Comparison of ENCODE assay signal across 22 cellular contexts in genomic region chr14:100504372-100505078, GRCh38.
A peak's percentile ranks its signal among the peaks of the same experiment; 100 is the strongest.
DNase-seq lines count a peak whose midpoint lies in the region; ATAC-seq, FAIRE-seq and TF ChIP-seq lines count a peak whose summit lies in the region.
"Had no signal": no experiment of that assay in that cellular context is flagged by ENCODE, and none has a peak within 500 bp of the region (broad histone marks: within the 10 kb centered on the region; RNA-seq: fewer than 3 reads in every experiment).

No MANE protein-coding gene starts in this region.

- RAD21 ChIA-PET in HCT116 (lab: Charles Lee; ENCODE audit: low non-redundant PET in 1 of 2, low total read pairs in 2 of 2, uncharacterized antibody in 2 of 2, unreplicated experiment in 2 of 2), result no interaction called here

- H3K27me3 ChIP-seq in HCT116 (ENCODE audit: insufficient read depth, low read length) (no peaks in the 10 kb centered on the region), endothelial cell of umbilical vein (ENCODE audit: control insufficient read depth in 2 of 2, insufficient read depth in 2 of 2, low read length in 2 of 2) (no peaks in the 10 kb centered on the region), right atrium auricular region (no peaks in the 10 kb centered on the region), body of pancreas (no peaks in the 10 kb centered on the region)
- H3K27me3 ChIP-seq: ovary, SJSA1 had no signal

- ATAC-seq in A549 (no peak), HCT116 (peak; percentile 74), body of pancreas (no peak)
- ATAC-seq: activated CD8-positive, alpha-beta memory T cell treated with anti-CD3 and anti-CD28 coated beads, Interleukin-2, amount 10 ng/mL, durations not matched to agents 7 days and 5 days; activated T-helper 17 cell treated with anti-CD3 and anti-CD28 coated beads, Interleukin-2, amount 50 U/mL, for 72 hours; stimulated activated naive CD8-positive, alpha-beta T cell treated with anti-CD3 and anti-CD28 coated beads, Interleukin-15, amount 100 ng/mL, for 72 hours had no signal

- dilution Hi-C loops in endothelial cell of umbilical vein (cut with MboI; ENCODE audit: extremely low pct_ligation_motif_present, low sequenced_read_pairs), result no loop called here

- DNase-seq in A549 (ENCODE audit: low read depth in 1 of 2, low spot score in 1 of 2) (peak in 1 of 2 experiments; percentile 37), HCT116 (ENCODE audit: low read depth, low spot score) (peak; percentile 12), RCC 7860 (ENCODE audit: low spot score) (peak; percentile 13), endothelial cell of umbilical vein (ENCODE audit: low read depth, low spot score) (no peak), MV-4-11 (lab: John Stamatoyannopoulos, UW) (no peak), right atrium auricular region (ENCODE audit: low spot score) (no peak), body of pancreas (no peak)
- no peak for DNase-seq in activated effector memory CD4-positive, alpha-beta T cell treated with Interleukin-2 at 50 U/mL for 16 hours
- DNase-seq: activated CD8-positive, alpha-beta memory T cell treated with anti-CD3 and anti-CD28 coated beads, Interleukin-2, amount 10 ng/mL, durations not matched to agents 7 days and 5 days; CD8-positive, alpha-beta memory T cell; effector CD8-positive, alpha-beta T cell; naive B cell; NCI-H1436 treated with DMSO at 0.1 percent for 48 hours; NCI-H446 treated with DMSO at 0.1 percent for 48 hours; ovary; stimulated activated CD4-positive, alpha-beta T cell treated with anti-CD3 and anti-CD28 coated beads, Interleukin-1b, Interleukin-23, amount 100 ng/mL, for 48 hours; stimulated activated naive CD8-positive, alpha-beta T cell treated with anti-CD3 and anti-CD28 coated beads, Interleukin-15, amount 100 ng/mL, for 72 hours; T-helper 9 cell; upper lobe of left lung had no signal

- H3K4me2 ChIP-seq in A549 (no peak overlapping the region), HCT116 (ENCODE audit: low read length) (no peak overlapping the region), endothelial cell of umbilical vein (ENCODE audit: insufficient read depth, low read length) (no peak overlapping the region)

- no peak overlapping the region for H3K4me3 ChIP-seq in A549
- H3K4me3 ChIP-seq in HCT116 (replicated peaks in 1 of 2; ENCODE audit: low read depth in 1 of 2, low read length in 2 of 2), result no peak overlapping the region
- H3K4me3 ChIP-seq in endothelial cell of umbilical vein (replicated peaks in 1 of 3; ENCODE audit: insufficient read depth in 1 of 3, low read depth in 1 of 3, low read length in 3 of 3), result no peak overlapping the region
- no peak overlapping the region for H3K4me3 ChIP-seq in right atrium auricular region
- no peak overlapping the region for H3K4me3 ChIP-seq in body of pancreas
- H3K4me3 ChIP-seq: ovary, SJSA1, upper lobe of left lung had no signal

- intact Hi-C loops in HCT116 (cut with micrococcal nuclease) (no loop called here), endothelial cell of umbilical vein (cut with micrococcal nuclease) (no loop called here), body of pancreas (cut with DNase I) (no loop called here)

- no peaks in the 10 kb centered on the region for H3K9me2 ChIP-seq in HCT116 (ENCODE audit: insufficient read depth)

- TF ChIP-seq POLR2A in A549 (IDR thresholded peaks at IDR 0.05; ENCODE audit: low read length) (no peak), HCT116 (IDR thresholded peaks at IDR 0.05; ENCODE audit: borderline replicate concordance, extremely low read depth, insufficient read depth, insufficient read length) (no peak), endothelial cell of umbilical vein (IDR thresholded peaks at IDR 0.05; ENCODE audit: low read depth, low read length) (no peak), body of pancreas (IDR thresholded peaks at IDR 0.05) (no peak)

- FAIRE-seq in A549 (lab: Jason Lieb, UNC) (no peak), RCC 7860 (lab: Jason Lieb, UNC) (no peak), endothelial cell of umbilical vein (lab: Jason Lieb, UNC) (no peak)
- FAIRE-seq: islet of Langerhans had no signal

- TF ChIP-seq CTCF in A549 (IDR thresholded peaks at IDR 0.05) (no peak), HCT116 (IDR thresholded peaks at IDR 0.05 in 2 of 3, conservative IDR thresholded peaks at IDR 0.05 in 1 of 3; ENCODE audit: borderline replicate concordance in 1 of 3, insufficient read depth in 1 of 3, low read depth in 2 of 3, low read length in 2 of 3) (no peak), endothelial cell of umbilical vein (IDR thresholded peaks at IDR 0.05; ENCODE audit: extremely low read depth in 1 of 2, insufficient read depth in 1 of 2, low read depth in 1 of 2, low read length in 2 of 2) (no peak), right atrium auricular region (IDR thresholded peaks at IDR 0.05) (no peak), body of pancreas (IDR thresholded peaks at IDR 0.05) (no peak)

- H3K27ac ChIP-seq in A549 (no peak overlapping the region), HCT116 (ENCODE audit: low read depth, low read length) (no peak overlapping the region), endothelial cell of umbilical vein (ENCODE audit: insufficient read depth, low read depth, low read length) (no peak overlapping the region), right atrium auricular region (no peak overlapping the region), body of pancreas (no peak overlapping the region)
- H3K27ac ChIP-seq: ovary, SJSA1, upper lobe of left lung had no signal

- H4K20me1 ChIP-seq in HCT116 (ENCODE audit: insufficient read depth), result no peaks in the 10 kb centered on the region
- no peaks in the 10 kb centered on the region for H4K20me1 ChIP-seq in endothelial cell of umbilical vein (replicated peaks; ENCODE audit: control insufficient read depth, extremely low read depth, insufficient read depth, low read length)

- CTCF ChIA-PET in A549 (lab: Yijun Ruan, JAX) (interaction anchor here (1.2 kb wide), 1 partner anchor 65 kb away, joined by 4 read pairs; no protein-coding TSS in a partner anchor), HCT116 (lab: Charles Lee) (no interaction called here), endothelial cell of umbilical vein (lab: Charles Lee) (no interaction called here)

- TF ChIP-seq RAD21 in A549 (conservative IDR thresholded peaks at IDR 0.05 in 1 of 2, IDR thresholded peaks at IDR 0.05 in 1 of 2), result no peak
- TF ChIP-seq RAD21 in HCT116 (IDR thresholded peaks at IDR 0.05; ENCODE audit: low read depth), result no peak

- H3K9ac ChIP-seq in HCT116 (ENCODE audit: low read length) (no peak overlapping the region), endothelial cell of umbilical vein (replicated peaks; ENCODE audit: extremely low read depth, insufficient read depth, low read length) (no peak overlapping the region)

- no TSS peak for BruUV-seq in HCT116 (replicated peaks; lab: Mats Ljungman, UMichigan)
- BruUV-seq in endothelial cell of umbilical vein (replicated peaks; lab: Mats Ljungman, UMichigan), result no TSS peak

- H3K4me1 ChIP-seq in A549, result no peaks in the 10 kb centered on the region
- peaks cover 0 to 5% of the 10 kb centered on the region in 2 experiments; a peak in 2 of 4 replicates for H3K4me1 ChIP-seq in HCT116 (ENCODE audit: control insufficient read depth in 1 of 2, insufficient read depth in 2 of 2, low read length in 2 of 2)
- no peaks in the 10 kb centered on the region for H3K4me1 ChIP-seq in endothelial cell of umbilical vein (ENCODE audit: control insufficient read depth, extremely low read depth, insufficient read depth, low read length)
- H3K4me1 ChIP-seq in right atrium auricular region, result no peaks in the 10 kb centered on the region
- no peaks in the 10 kb centered on the region for H3K4me1 ChIP-seq in body of pancreas
- H3K4me1 ChIP-seq: upper lobe of left lung had no signal

- POLR2A ChIA-PET in A549 (lab: Yijun Ruan, JAX) (no interaction called here), HCT116 (lab: Charles Lee) (no interaction called here), endothelial cell of umbilical vein (lab: Charles Lee) (no interaction called here)

- WGBS in A549 (ENCODE audit: missing lambda C conversion rate), result 18% methylated on average over 3 of the region's 3 CpGs
- 81% methylated on average over 3 of the region's 3 CpGs for WGBS in body of pancreas, 2 donors

- H3K79me2 ChIP-seq in HCT116 (ENCODE audit: insufficient read depth, low read length), result no peaks in the 10 kb centered on the region
- H3K79me2 ChIP-seq in endothelial cell of umbilical vein (ENCODE audit: control insufficient read depth, insufficient read depth, low read length), result no peaks in the 10 kb centered on the region

- no peak for TF ChIP-seq EP300 in A549 (IDR thresholded peaks at IDR 0.05)

- H3K36me3 ChIP-seq in HCT116 (ENCODE audit: control insufficient read depth in 1 of 2, insufficient read depth in 2 of 2, low read length in 2 of 2) (no peaks in the 10 kb centered on the region), endothelial cell of umbilical vein (ENCODE audit: control insufficient read depth in 2 of 2, extremely low read depth in 1 of 2, insufficient read depth in 2 of 2, low read length in 2 of 2) (no peaks in the 10 kb centered on the region), right atrium auricular region (no peaks in the 10 kb centered on the region), body of pancreas (replicated peaks in 1 of 2; ENCODE audit: insufficient read depth in 1 of 2, low read depth in 2 of 2) (no peaks in the 10 kb centered on the region)
- H3K36me3 ChIP-seq: ovary, SJSA1, upper lobe of left lung had no signal

- H3K9me1 ChIP-seq in endothelial cell of umbilical vein (replicated peaks; ENCODE audit: control insufficient read depth, extremely low read depth, insufficient read depth, low read length), result no peaks in the 10 kb centered on the region

- H2AFZ ChIP-seq in HCT116 (ENCODE audit: low read depth, low read length, poor library complexity, severe bottlenecking) (no peak overlapping the region), endothelial cell of umbilical vein (ENCODE audit: low read depth, low read length) (no peak overlapping the region)

- H3K9me3 ChIP-seq in A549 (peaks cover 8% of the 10 kb centered on the region; the same call in 1 of the 3 replicates), HCT116 (ENCODE audit: control insufficient read depth in 1 of 2, insufficient read depth in 1 of 2, low read depth in 1 of 2, low read length in 2 of 2) (no peaks in the 10 kb centered on the region), endothelial cell of umbilical vein (replicated peaks; ENCODE audit: control insufficient read depth, insufficient read depth, low read length) (no peaks in the 10 kb centered on the region), right atrium auricular region (peaks cover 0 to 22% of the 10 kb centered on the region in 2 donors), body of pancreas (no peaks in the 10 kb centered on the region)
- H3K9me3 ChIP-seq: ovary, SJSA1 had no signal

TF ChIP-seq in A549, 52 proteins besides CTCF, POLR2A, EP300 and RAD21 (continues in another document):
- 0 out of 2 replicates have a peak, but pooled peaks have one; percentile 50 for TF ChIP-seq NFE2L2 (conservative IDR thresholded peaks at IDR 0.05; ENCODE audit: low read length)

TF ChIP-seq in HCT116, 20 proteins besides CTCF, POLR2A, EP300 and RAD21:
- TF ChIP-seq JUND (IDR thresholded peaks at IDR 0.05) (0 out of 2 replicates have a peak, but pooled peaks have one; percentile 9), CBX3 (IDR thresholded peaks at IDR 0.05; ENCODE audit: low read depth) (no peak)

TF ChIP-seq in endothelial cell of umbilical vein, 7 proteins besides CTCF, POLR2A, EP300 and RAD21 (continues in another document):
- TF ChIP-seq EZH2 (IDR thresholded peaks at IDR 0.05; ENCODE audit: borderline replicate concordance, low read depth, low read length, severe bottlenecking) (no peak), FOS (IDR thresholded peaks at IDR 0.05; ENCODE audit: borderline replicate concordance, insufficient read depth, low read length) (peak; percentile 14)

Comparison
In these comparisons a context has a peak if more than half of its experiments do, and no peak if none do; other contexts are left out.
1. DNase-seq: peak in HCT116 (single experiment) and RCC 7860 (single experiment); none in endothelial cell of umbilical vein (single experiment), MV-4-11 (single experiment), right atrium auricular region (single experiment), activated effector memory CD4-positive, alpha-beta T cell treated with Interleukin-2 at 50 U/mL for 16 hours (single experiment) and body of pancreas (0 of 4).